In the genomic region with DNA sequence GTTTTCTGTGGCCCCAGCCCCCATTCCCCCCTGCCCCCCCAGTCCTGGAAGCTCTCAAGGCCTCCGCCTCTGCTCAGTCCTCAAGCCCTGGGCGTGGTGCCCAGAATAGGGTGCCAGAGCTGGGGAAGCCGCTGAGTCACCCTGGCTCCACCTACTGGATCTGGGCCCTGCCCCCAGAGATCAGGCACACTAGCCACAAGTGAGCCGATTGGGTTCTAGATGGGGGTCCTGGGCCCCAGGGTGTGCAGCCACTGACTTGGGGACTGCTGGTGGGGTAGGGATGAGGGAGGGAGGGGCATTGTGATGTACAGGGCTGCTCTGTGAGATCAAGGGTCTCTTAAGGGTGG, we compare ENCODE assay signal across 6 cellular contexts. TPM values are rescaled to one million over a fixed set of nuclear protein-coding genes. Genes with fewer than 3 reads are reported as not detected.
DNase-seq lines count a peak whose midpoint lies in the region; ATAC-seq and TF ChIP-seq lines count a peak whose summit lies in the region.

No MANE protein-coding gene starts in this region.

- H3K27ac ChIP-seq in angular gyrus (ENCODE audit: low read depth, low read length) (peak overlapping the region; percentile 83), lower lobe of right lung (peak overlapping the region; percentile 83)

- peak overlapping the region; percentile 47 for H3K4me3 ChIP-seq in AG10803 (ENCODE audit: low read length)
- peak overlapping the region; percentile 47 for H3K4me3 ChIP-seq in lower lobe of right lung

- H3K36me3 ChIP-seq in lower lobe of right lung = peaks cover 67% of the 10 kb centered on the region

- intact Hi-C loops in lower lobe of right lung (cut with DNase I) = no loop called here

- H3K27me3 ChIP-seq in lower lobe of right lung (ENCODE audit: low read depth) = no peaks in the 10 kb centered on the region

- peaks cover 68% of the 10 kb centered on the region for H3K4me1 ChIP-seq in lower lobe of right lung

- TF ChIP-seq CTCF in AG10803 (conservative IDR thresholded peaks at IDR 0.05; ENCODE audit: low read length) (no peak), lower lobe of right lung (IDR thresholded peaks at IDR 0.05) (no peak)

- no peaks in the 10 kb centered on the region for H3K9me3 ChIP-seq in lower lobe of right lung

- peak; percentile 97 for DNase-seq in AG10803 (ENCODE audit: low read depth)
- DNase-seq in NCI-H2029 treated with DMSO at 0.1 percent for 48 hours (lab: John Stamatoyannopoulos, UW) = peak; percentile 83
- peak; percentile 97 for DNase-seq in lower lobe of right lung
- no peak for DNase-seq in DMS114 treated with DMSO at 0.1 percent for 48 hours (lab: John Stamatoyannopoulos, UW; ENCODE audit: unreplicated experiment)

- ATAC-seq in lower lobe of right lung = peak; percentile 93 to 94
- no peak for ATAC-seq in GM18498 (IDR thresholded peaks at IDR 0.05; ENCODE audit: unreplicated experiment)

RNA-seq across cellular contexts. Expression of a gene that starts 5.7 kb away (rescaled TPM):
- total RNA-seq in lower lobe of right lung = 271 TPM

RNA-seq across cellular contexts. Expression of a gene that starts 17.3 kb away (rescaled TPM):
- 17.0 TPM for total RNA-seq in lower lobe of right lung

RNA-seq across cellular contexts. Expression of a gene that starts 21.0 kb away (rescaled TPM):
- 135 TPM for total RNA-seq in lower lobe of right lung

RNA-seq across cellular contexts. Expression of a gene that starts 41.3 kb away (rescaled TPM):
- 4.4 TPM for total RNA-seq in lower lobe of right lung

RNA-seq across cellular contexts. Expression of a gene that starts 41.4 kb away (rescaled TPM):
- total RNA-seq in lower lobe of right lung = 53.3 TPM
